ENCODE assay signal across 1 cellular context in the genomic region with DNA sequence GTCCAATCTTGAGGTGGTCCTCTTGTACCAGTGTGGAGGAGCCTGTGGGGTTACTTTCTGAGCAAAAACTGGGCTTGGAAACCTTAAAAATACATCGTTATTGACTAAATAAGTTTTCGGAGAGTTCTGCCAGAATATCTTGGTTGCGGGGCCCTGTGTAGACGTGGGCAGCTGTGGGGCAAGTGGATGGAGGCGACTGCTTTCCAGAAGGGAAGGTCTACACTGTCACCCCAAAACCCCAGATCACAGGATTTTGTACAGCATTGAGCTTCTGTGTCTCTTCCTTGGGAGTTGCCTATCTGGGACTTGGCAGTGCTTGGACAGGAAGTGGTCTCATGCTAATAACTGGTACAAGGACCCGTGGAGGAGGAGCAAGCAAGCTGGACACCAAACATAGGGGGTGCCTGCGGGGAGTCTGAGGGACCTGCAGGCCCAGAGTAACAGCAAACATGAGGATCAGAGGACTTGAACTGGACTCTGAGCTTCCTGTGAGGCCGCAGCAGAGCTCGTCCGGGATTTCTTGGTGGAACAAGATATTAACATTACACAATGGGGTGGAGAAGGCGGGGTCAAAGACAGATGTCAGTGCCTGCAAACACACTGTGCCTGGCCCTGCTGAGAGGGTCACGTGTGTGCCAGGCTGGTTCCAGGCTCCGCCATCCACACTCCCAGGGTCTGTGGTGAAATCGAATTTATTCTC.
A peak's percentile ranks its signal among the peaks of the same experiment; 100 is the strongest.
TF ChIP-seq lines count a peak whose summit lies in the region.

No MANE protein-coding gene starts in this region.

TF ChIP-seq in HepG2, 621 proteins besides CTCF, POLR2A, EP300 and RAD21 (continued from another document and continues in another):
- no peak for TF ChIP-seq SRF (IDR thresholded peaks at IDR 0.05; ENCODE audit: low read depth, low read length)
- no peak for TF ChIP-seq ZZZ3 (CRISPR knock-in tag; IDR thresholded peaks at IDR 0.05; ENCODE audit: borderline replicate concordance)
- 0 out of 2 replicates have a peak, but pooled peaks have one; percentile 14 for TF ChIP-seq ZNF326 (CRISPR knock-in tag; IDR thresholded peaks at IDR 0.05; ENCODE audit: borderline replicate concordance)
- TF ChIP-seq ZNF329 (CRISPR knock-in tag; IDR thresholded peaks at IDR 0.05; ENCODE audit: low read depth): no peak
- no peak for TF ChIP-seq NFKB2 (CRISPR knock-in tag; IDR thresholded peaks at IDR 0.05; ENCODE audit: borderline replicate concordance)
- peak; percentile 85 for TF ChIP-seq EHMT2 (IDR thresholded peaks at IDR 0.05; ENCODE audit: borderline replicate concordance, low read depth, low read length)
- no peak for TF ChIP-seq NFATC3 (CRISPR knock-in tag; IDR thresholded peaks at IDR 0.05)
- peak; percentile 91 for TF ChIP-seq DPF2 (CRISPR knock-in tag; IDR thresholded peaks at IDR 0.05; ENCODE audit: borderline replicate concordance, low read depth)
- TF ChIP-seq SRY (CRISPR knock-in tag; IDR thresholded peaks at IDR 0.05): 0 out of 2 replicates have a peak, but pooled peaks have one; percentile 31
- TF ChIP-seq ZNF720 (CRISPR knock-in tag; IDR thresholded peaks at IDR 0.05): no peak
- TF ChIP-seq, protein P1, sequence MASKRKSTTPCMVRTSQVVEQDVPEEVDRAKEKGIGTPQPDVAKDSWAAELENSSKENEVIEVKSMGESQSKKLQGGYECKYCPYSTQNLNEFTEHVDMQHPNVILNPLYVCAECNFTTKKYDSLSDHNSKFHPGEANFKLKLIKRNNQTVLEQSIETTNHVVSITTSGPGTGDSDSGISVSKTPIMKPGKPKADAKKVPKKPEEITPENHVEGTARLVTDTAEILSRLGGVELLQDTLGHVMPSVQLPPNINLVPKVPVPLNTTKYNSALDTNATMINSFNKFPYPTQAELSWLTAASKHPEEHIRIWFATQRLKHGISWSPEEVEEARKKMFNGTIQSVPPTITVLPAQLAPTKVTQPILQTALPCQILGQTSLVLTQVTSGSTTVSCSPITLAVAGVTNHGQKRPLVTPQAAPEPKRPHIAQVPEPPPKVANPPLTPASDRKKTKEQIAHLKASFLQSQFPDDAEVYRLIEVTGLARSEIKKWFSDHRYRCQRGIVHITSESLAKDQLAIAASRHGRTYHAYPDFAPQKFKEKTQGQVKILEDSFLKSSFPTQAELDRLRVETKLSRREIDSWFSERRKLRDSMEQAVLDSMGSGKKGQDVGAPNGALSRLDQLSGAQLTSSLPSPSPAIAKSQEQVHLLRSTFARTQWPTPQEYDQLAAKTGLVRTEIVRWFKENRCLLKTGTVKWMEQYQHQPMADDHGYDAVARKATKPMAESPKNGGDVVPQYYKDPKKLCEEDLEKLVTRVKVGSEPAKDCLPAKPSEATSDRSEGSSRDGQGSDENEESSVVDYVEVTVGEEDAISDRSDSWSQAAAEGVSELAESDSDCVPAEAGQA (IDR thresholded peaks at IDR 0.05; ENCODE audit: low read depth): no peak; the same call in 1 of the 2 replicates
- TF ChIP-seq, protein P1 (CRISPR knock-in tag; IDR thresholded peaks at IDR 0.05; ENCODE audit: borderline replicate concordance): no peak
- no peak for TF ChIP-seq ZBTB1 (CRISPR knock-in tag; IDR thresholded peaks at IDR 0.05; ENCODE audit: borderline replicate concordance)
- peak; percentile 56 for TF ChIP-seq ZNF501 (CRISPR knock-in tag; IDR thresholded peaks at IDR 0.05)
- peak; percentile 87 for TF ChIP-seq U2AF1 (optimal IDR thresholded peaks at IDR 0.05; ENCODE audit: low read depth, low read length)
- 0 out of 2 replicates have a peak, but pooled peaks have one; percentile 53 for TF ChIP-seq ZNF124 (CRISPR knock-in tag; IDR thresholded peaks at IDR 0.05)
- TF ChIP-seq ZSCAN29 (CRISPR knock-in tag; conservative IDR thresholded peaks at IDR 0.05): peak; percentile 97
- no peak for TF ChIP-seq MTF2 (CRISPR knock-in tag; IDR thresholded peaks at IDR 0.05; ENCODE audit: borderline replicate concordance)
- TF ChIP-seq HDAC6 (IDR thresholded peaks at IDR 0.05; ENCODE audit: low read depth, low read length): no peak
- no peak for TF ChIP-seq ZBTB42 (CRISPR knock-in tag; IDR thresholded peaks at IDR 0.05)
- TF ChIP-seq, protein P2, sequence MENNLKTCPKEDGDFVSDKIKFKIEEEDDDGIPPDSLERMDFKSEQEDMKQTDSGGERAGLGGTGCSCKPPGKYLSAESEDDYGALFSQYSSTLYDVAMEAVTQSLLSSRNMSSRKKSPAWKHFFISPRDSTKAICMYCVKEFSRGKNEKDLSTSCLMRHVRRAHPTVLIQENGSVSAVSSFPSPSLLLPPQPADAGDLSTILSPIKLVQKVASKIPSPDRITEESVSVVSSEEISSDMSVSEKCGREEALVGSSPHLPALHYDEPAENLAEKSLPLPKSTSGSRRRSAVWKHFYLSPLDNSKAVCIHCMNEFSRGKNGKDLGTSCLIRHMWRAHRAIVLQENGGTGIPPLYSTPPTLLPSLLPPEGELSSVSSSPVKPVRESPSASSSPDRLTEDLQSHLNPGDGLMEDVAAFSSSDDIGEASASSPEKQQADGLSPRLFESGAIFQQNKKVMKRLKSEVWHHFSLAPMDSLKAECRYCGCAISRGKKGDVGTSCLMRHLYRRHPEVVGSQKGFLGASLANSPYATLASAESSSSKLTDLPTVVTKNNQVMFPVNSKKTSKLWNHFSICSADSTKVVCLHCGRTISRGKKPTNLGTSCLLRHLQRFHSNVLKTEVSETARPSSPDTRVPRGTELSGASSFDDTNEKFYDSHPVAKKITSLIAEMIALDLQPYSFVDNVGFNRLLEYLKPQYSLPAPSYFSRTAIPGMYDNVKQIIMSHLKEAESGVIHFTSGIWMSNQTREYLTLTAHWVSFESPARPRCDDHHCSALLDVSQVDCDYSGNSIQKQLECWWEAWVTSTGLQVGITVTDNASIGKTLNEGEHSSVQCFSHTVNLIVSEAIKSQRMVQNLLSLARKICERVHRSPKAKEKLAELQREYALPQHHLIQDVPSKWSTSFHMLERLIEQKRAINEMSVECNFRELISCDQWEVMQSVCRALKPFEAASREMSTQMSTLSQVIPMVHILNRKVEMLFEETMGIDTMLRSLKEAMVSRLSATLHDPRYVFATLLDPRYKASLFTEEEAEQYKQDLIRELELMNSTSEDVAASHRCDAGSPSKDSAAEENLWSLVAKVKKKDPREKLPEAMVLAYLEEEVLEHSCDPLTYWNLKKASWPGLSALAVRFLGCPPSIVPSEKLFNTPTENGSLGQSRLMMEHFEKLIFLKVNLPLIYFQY (CRISPR knock-in tag; IDR thresholded peaks at IDR 0.05; ENCODE audit: borderline replicate concordance): peak; percentile 51; the same call in 1 of the 2 replicates
- TF ChIP-seq ZNF777 (CRISPR knock-in tag; IDR thresholded peaks at IDR 0.05): no peak
- TF ChIP-seq RFX1 (IDR thresholded peaks at IDR 0.05): no peak
- TF ChIP-seq MTA1 (CRISPR knock-in tag; IDR thresholded peaks at IDR 0.05; ENCODE audit: borderline replicate concordance): peak; percentile 83; the same call in 1 of the 2 replicates
- no peak for TF ChIP-seq ZNF251 (CRISPR knock-in tag; IDR thresholded peaks at IDR 0.05)
- TF ChIP-seq, protein P3, sequence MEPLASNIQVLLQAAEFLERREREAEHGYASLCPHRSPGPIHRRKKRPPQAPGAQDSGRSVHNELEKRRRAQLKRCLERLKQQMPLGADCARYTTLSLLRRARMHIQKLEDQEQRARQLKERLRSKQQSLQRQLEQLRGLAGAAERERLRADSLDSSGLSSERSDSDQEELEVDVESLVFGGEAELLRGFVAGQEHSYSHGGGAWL (CRISPR knock-in tag; IDR thresholded peaks at IDR 0.05): peak; percentile 65; the same call in 1 of the 2 replicates
- no peak for TF ChIP-seq ZNF468 (CRISPR knock-in tag; IDR thresholded peaks at IDR 0.05)
- TF ChIP-seq, protein P4, sequence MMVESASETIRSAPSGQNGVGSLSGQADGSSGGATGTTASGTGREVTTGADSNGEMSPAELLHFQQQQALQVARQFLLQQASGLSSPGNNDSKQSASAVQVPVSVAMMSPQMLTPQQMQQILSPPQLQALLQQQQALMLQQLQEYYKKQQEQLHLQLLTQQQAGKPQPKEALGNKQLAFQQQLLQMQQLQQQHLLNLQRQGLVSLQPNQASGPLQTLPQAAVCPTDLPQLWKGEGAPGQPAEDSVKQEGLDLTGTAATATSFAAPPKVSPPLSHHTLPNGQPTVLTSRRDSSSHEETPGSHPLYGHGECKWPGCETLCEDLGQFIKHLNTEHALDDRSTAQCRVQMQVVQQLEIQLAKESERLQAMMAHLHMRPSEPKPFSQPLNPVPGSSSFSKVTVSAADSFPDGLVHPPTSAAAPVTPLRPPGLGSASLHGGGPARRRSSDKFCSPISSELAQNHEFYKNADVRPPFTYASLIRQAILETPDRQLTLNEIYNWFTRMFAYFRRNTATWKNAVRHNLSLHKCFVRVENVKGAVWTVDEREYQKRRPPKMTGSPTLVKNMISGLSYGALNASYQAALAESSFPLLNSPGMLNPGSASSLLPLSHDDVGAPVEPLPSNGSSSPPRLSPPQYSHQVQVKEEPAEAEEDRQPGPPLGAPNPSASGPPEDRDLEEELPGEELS (CRISPR knock-in tag; IDR thresholded peaks at IDR 0.05): peak; percentile 94
- TF ChIP-seq NCOR1 (IDR thresholded peaks at IDR 0.05; ENCODE audit: borderline replicate concordance, low read length): peak; percentile 95
- no peak for TF ChIP-seq ZNF746 (CRISPR knock-in tag; IDR thresholded peaks at IDR 0.05)
- TF ChIP-seq ZNF83 (CRISPR knock-in tag; IDR thresholded peaks at IDR 0.05; ENCODE audit: borderline replicate concordance): 0 out of 2 replicates have a peak, but pooled peaks have one; percentile 56
- TF ChIP-seq CC2D1A (CRISPR knock-in tag; IDR thresholded peaks at IDR 0.05): no peak; the same call in 1 of the 2 replicates
- no peak for TF ChIP-seq RORA (CRISPR knock-in tag; IDR thresholded peaks at IDR 0.05)
- no peak for TF ChIP-seq SMARCE1 (IDR thresholded peaks at IDR 0.05; ENCODE audit: borderline replicate concordance)
- TF ChIP-seq, protein P5, sequence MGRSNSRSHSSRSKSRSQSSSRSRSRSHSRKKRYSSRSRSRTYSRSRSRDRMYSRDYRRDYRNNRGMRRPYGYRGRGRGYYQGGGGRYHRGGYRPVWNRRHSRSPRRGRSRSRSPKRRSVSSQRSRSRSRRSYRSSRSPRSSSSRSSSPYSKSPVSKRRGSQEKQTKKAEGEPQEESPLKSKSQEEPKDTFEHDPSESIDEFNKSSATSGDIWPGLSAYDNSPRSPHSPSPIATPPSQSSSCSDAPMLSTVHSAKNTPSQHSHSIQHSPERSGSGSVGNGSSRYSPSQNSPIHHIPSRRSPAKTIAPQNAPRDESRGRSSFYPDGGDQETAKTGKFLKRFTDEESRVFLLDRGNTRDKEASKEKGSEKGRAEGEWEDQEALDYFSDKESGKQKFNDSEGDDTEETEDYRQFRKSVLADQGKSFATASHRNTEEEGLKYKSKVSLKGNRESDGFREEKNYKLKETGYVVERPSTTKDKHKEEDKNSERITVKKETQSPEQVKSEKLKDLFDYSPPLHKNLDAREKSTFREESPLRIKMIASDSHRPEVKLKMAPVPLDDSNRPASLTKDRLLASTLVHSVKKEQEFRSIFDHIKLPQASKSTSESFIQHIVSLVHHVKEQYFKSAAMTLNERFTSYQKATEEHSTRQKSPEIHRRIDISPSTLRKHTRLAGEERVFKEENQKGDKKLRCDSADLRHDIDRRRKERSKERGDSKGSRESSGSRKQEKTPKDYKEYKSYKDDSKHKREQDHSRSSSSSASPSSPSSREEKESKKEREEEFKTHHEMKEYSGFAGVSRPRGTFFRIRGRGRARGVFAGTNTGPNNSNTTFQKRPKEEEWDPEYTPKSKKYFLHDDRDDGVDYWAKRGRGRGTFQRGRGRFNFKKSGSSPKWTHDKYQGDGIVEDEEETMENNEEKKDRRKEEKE (IDR thresholded peaks at IDR 0.05): no peak
- TF ChIP-seq ZNF274 (CRISPR knock-in tag; IDR thresholded peaks at IDR 0.05): no peak
- TF ChIP-seq, protein P6, sequence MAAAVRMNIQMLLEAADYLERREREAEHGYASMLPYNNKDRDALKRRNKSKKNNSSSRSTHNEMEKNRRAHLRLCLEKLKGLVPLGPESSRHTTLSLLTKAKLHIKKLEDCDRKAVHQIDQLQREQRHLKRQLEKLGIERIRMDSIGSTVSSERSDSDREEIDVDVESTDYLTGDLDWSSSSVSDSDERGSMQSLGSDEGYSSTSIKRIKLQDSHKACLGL (CRISPR knock-in tag; IDR thresholded peaks at IDR 0.05): 0 out of 2 replicates have a peak, but pooled peaks have one; percentile 21
- TF ChIP-seq HMGA1 (CRISPR knock-in tag; conservative IDR thresholded peaks at IDR 0.05): no peak
- no peak for TF ChIP-seq ZNF768 (CRISPR knock-in tag; IDR thresholded peaks at IDR 0.05)
- 0 out of 2 replicates have a peak, but pooled peaks have one; percentile 43 for TF ChIP-seq ZNF839 (CRISPR knock-in tag; IDR thresholded peaks at IDR 0.05; ENCODE audit: borderline replicate concordance)
- peak; percentile 63; the same call in 1 of the 2 replicates for TF ChIP-seq KDM5B (CRISPR knock-in tag; IDR thresholded peaks at IDR 0.05; ENCODE audit: borderline replicate concordance)
- TF ChIP-seq, protein P7, sequence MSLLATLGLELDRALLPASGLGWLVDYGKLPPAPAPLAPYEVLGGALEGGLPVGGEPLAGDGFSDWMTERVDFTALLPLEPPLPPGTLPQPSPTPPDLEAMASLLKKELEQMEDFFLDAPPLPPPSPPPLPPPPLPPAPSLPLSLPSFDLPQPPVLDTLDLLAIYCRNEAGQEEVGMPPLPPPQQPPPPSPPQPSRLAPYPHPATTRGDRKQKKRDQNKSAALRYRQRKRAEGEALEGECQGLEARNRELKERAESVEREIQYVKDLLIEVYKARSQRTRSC (CRISPR knock-in tag; IDR thresholded peaks at IDR 0.05; ENCODE audit: low read depth): no peak
